8 cellular contexts compared by ENCODE assay signal in the genomic region with DNA sequence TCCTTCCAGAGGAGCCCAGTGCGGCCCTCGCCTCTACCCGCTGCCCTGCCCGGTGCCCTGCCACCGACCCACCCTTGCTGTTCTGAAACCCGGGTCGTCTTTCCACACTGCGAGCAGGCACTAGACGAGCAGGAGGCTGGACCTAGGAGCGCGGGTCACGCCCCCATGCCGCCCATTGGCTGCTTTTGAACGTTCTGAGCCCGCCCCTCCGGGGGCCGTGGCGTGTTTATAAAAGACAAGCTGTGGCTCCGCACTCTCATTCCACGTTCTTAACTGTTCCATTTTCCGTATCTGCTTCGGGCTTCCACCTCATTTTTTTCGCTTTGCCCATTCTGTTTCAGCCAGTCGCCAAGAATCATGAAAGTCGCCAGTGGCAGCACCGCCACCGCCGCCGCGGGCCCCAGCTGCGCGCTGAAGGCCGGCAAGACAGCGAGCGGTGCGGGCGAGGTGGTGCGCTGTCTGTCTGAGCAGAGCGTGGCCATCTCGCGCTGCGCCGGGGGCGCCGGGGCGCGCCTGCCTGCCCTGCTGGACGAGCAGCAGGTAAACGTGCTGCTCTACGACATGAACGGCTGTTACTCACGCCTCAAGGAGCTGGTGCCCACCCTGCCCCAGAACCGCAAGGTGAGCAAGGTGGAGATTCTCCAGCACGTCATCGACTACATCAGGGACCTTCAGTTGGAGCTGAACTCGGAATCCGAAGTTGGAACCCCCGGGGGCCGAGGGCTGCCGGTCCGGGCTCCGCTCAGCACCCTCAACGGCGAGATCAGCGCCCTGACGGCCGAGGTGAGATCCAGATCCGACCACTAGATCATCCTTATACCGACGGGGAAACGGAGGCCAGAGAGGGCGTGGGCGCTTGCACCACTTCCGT. TPM values are rescaled to one million over a fixed set of nuclear protein-coding genes. Genes with fewer than 3 reads are reported as not detected.
DNase-seq lines count a peak whose midpoint lies in the region; ATAC-seq and TF ChIP-seq lines count a peak whose summit lies in the region.

A gene with protein sequence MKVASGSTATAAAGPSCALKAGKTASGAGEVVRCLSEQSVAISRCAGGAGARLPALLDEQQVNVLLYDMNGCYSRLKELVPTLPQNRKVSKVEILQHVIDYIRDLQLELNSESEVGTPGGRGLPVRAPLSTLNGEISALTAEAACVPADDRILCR (plus strand): TSS at position 259 of the 871 bp plus-strand sequence. CDS start 99 bp downstream, at position 358.

- TF ChIP-seq EP300 in suprapubic skin (IDR thresholded peaks at IDR 0.05): no peak

- H3K36me3 Mint-ChIP-seq in activated naive CD8-positive, alpha-beta T cell treated with anti-CD3 and anti-CD28 coated beads for 36 hours: no peaks in the 10 kb centered on the region

- peak; percentile 80 to 91 for TF ChIP-seq POLR2A in suprapubic skin (IDR thresholded peaks at IDR 0.05)

- no peaks in the 10 kb centered on the region for H3K9me3 Mint-ChIP-seq in activated naive CD8-positive, alpha-beta T cell treated with anti-CD3 and anti-CD28 coated beads for 36 hours

- no peaks in the 10 kb centered on the region for H3K27me3 ChIP-seq in suprapubic skin

- peak within 1 kb of the TSS; percentile 85 for H3K27ac ChIP-seq in suprapubic skin

- ATAC-seq in HG02759 (IDR thresholded peaks at IDR 0.05; ENCODE audit: unreplicated experiment) (peak; percentile 88), omental fat pad (ENCODE audit: low FRiP score) (peak; percentile 79)

- H3K27ac Mint-ChIP-seq in activated naive CD8-positive, alpha-beta T cell treated with anti-CD3 and anti-CD28 coated beads for 36 hours: no peak within 1 kb of the TSS

- TF ChIP-seq CTCF in GM10266 (IDR thresholded peaks at IDR 0.05; ENCODE audit: control insufficient read depth, insufficient read depth, low read depth, missing control alignments) (no peak), omental fat pad (IDR thresholded peaks at IDR 0.05) (no peak), suprapubic skin (IDR thresholded peaks at IDR 0.05) (no peak)

- H3K4me3 Mint-ChIP-seq in activated naive CD8-positive, alpha-beta T cell treated with anti-CD3 and anti-CD28 coated beads for 36 hours: peak within 1 kb of the TSS; percentile 86

- peaks cover 63% of the 10 kb centered on the region for H3K4me1 ChIP-seq in suprapubic skin

- peaks cover 27% of the 10 kb centered on the region for H3K4me1 Mint-ChIP-seq in activated naive CD8-positive, alpha-beta T cell treated with anti-CD3 and anti-CD28 coated beads for 36 hours

- H3K27me3 Mint-ChIP-seq in activated naive CD8-positive, alpha-beta T cell treated with anti-CD3 and anti-CD28 coated beads for 36 hours: peaks cover 88% of the 10 kb centered on the region

- peak; percentile 94 for DNase-seq in GM10266 (ENCODE audit: extremely low spot score)
- peak; percentile 97 for DNase-seq in NCI-H128 (lab: John Stamatoyannopoulos, UW; ENCODE audit: unreplicated experiment)
- peak; percentile 93 for DNase-seq in SKM-1 treated with dmso at 0.1 percent for 144 hours (lab: John Stamatoyannopoulos, UW; ENCODE audit: unreplicated experiment)
- DNase-seq in activated naive CD8-positive, alpha-beta T cell treated with anti-CD3 and anti-CD28 coated beads for 36 hours: peak; percentile 87
- peak; percentile 84 for DNase-seq in glomerular endothelial cell (ENCODE audit: extremely low read depth, low read depth, low spot score)
- peak; percentile 79 for DNase-seq in omental fat pad (ENCODE audit: low spot score)
- peak; percentile 98 for DNase-seq in suprapubic skin (ENCODE audit: low spot score in 2 of 2)

- H3K36me3 ChIP-seq in suprapubic skin: no peaks in the 10 kb centered on the region

- whole genome bisulfite sequencing in suprapubic skin: 0% methylated on average over 37 of the region's 74 CpGs

- peak within 1 kb of the TSS; percentile 73 for H3K4me3 ChIP-seq in suprapubic skin

- H3K9me3 ChIP-seq in suprapubic skin: no peaks in the 10 kb centered on the region

RNA-seq across cellular contexts. Expression of the gene that starts here (rescaled TPM):
- total RNA-seq in activated naive CD8-positive, alpha-beta T cell treated with anti-CD3 and anti-CD28 coated beads for 36 hours: under 1 TPM; 0.36 to 0.37 TPM
- 74.3 and 145 TPM in 2 replicates for total RNA-seq in glomerular endothelial cell
- total RNA-seq in omental fat pad: 100 to 1,000 TPM; 437 to 878 (median 612) TPM
- total RNA-seq in suprapubic skin: 100 to 1,000 TPM; 335 to 766 (median 507) TPM

Comparison
In these comparisons a context has a peak if more than half of its experiments do, and no peak if none do; other contexts are left out.
1. Peak in every context shown above with its lines: DNase-seq, ATAC-seq, H3K4me3 ChIP-seq and H3K27ac ChIP-seq.
2. RNA of the gene that starts here (total RNA-seq): 437 to 878 TPM in omental fat pad, 335 to 766 TPM in suprapubic skin and 74.3 to 145 TPM in glomerular endothelial cell; 0.36 to 0.37 TPM in activated naive CD8-positive, alpha-beta T cell treated with anti-CD3 and anti-CD28 coated beads for 36 hours; every median in the first group is over 10 times any median in the second.
3. Peak in DNase-seq in activated naive CD8-positive, alpha-beta T cell treated with anti-CD3 and anti-CD28 coated beads for 36 hours; RNA of the gene not detected or under 1 TPM.